Comparison of ENCODE assay signal across 14 cellular contexts in the genomic region with DNA sequence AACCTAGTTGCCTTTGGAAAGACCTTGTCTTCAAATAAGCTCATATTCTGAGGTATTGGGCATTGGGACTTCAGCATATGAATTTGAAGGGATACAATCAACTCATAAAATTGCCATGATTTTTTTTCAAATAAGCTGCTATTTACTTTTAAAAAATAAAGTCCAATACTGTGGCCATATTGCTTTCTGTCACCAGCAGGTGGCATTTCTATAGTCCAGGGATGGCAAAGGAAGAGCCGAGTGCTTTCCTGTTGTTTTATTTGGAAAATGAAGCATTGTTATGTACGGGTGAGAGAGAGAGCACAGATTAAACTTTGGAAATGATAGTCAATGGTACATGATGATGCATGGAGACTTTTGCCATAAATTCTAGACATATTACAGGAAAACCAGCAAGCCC.
"Had no signal": no experiment of that assay in that cellular context is flagged by ENCODE, and none has a peak within 500 bp of the region (broad histone marks: within the 10 kb centered on the region; RNA-seq: fewer than 3 reads in every experiment).

No MANE protein-coding gene starts in this region.

- H3K4me3 ChIP-seq: adrenal gland, breast epithelium, coronary artery, hepatocyte, prostate gland, sigmoid colon, tibial artery had no signal

- H3K27me3 ChIP-seq: adrenal gland, breast epithelium, foreskin keratinocyte, hepatocyte, sigmoid colon, tibial artery had no signal

- H3K79me2 ChIP-seq: hepatocyte had no signal

- H3K4me2 ChIP-seq: hepatocyte had no signal

- H3K36me3 ChIP-seq: adrenal gland, breast epithelium, prostate gland, sigmoid colon, tibial artery had no signal

- H2AFZ ChIP-seq: hepatocyte had no signal

- H3K27ac ChIP-seq: adrenal gland, breast epithelium, coronary artery, foreskin keratinocyte, hepatocyte, prostate gland, sigmoid colon, tibial artery had no signal

- DNase-seq: activated CD4-positive, alpha-beta T cell treated with anti-CD3 and anti-CD28 coated beads, Interleukin-2, amount 50 U/mL, for 4 hours; activated gamma-delta T cell treated with Interleukin-2 at 50 U/mL for 16 hours; activated T-cell treated with anti-CD3 and anti-CD28 coated beads for 4 hours; foreskin keratinocyte; naive B cell; sigmoid colon; stimulated activated naive CD4-positive, alpha-beta T cell; tibial artery had no signal

- ATAC-seq: activated naive CD4-positive, alpha-beta T cell treated with anti-CD3 and anti-CD28 coated beads, Interleukin-2, amount 50 U/mL, for 72 hours; foreskin keratinocyte had no signal

- H3K4me1 ChIP-seq: adrenal gland, breast epithelium, foreskin keratinocyte, prostate gland, tibial artery had no signal

- H3K9me3 ChIP-seq: adrenal gland, breast epithelium, prostate gland, sigmoid colon, tibial artery had no signal
